1 cellular context compared by ENCODE assay signal in genomic region chr7:137987968-137988367, GRCh38.
TF ChIP-seq lines count a peak whose summit lies in the region.

No MANE protein-coding gene starts in this region.

TF ChIP-seq in GM12878, 131 proteins besides CTCF, POLR2A, EP300 and RAD21 (continues in another document):
- TF ChIP-seq USF1 (IDR thresholded peaks at IDR 0.05; ENCODE audit: borderline replicate concordance, extremely low read length, insufficient read depth, low read depth, low read length), result peak; percentile 27
- no peak for TF ChIP-seq SP1 (IDR thresholded peaks at IDR 0.05; ENCODE audit: low read depth, low read length)
- peak; percentile 69; the same call in 1 of the 2 replicates for TF ChIP-seq RELB (IDR thresholded peaks at IDR 0.05; ENCODE audit: low read depth)
- TF ChIP-seq HDGF (IDR thresholded peaks at IDR 0.05), result 0 out of 2 replicates have a peak, but pooled peaks have one; percentile 61
- peak; percentile 39; the same call in 1 of the 2 replicates for TF ChIP-seq CREM (IDR thresholded peaks at IDR 0.05; ENCODE audit: low read depth)
- TF ChIP-seq BHLHE40 (IDR thresholded peaks at IDR 0.05; ENCODE audit: borderline replicate concordance in 1 of 2, low read depth in 2 of 2, low read length in 1 of 2), result peak; percentile 87 to 88
- peak; percentile 91 for TF ChIP-seq TCF12 (IDR thresholded peaks at IDR 0.05; ENCODE audit: low read depth, low read length)
- TF ChIP-seq SMC3 (IDR thresholded peaks at IDR 0.05; ENCODE audit: borderline replicate concordance, low read length), result no peak; the same call in 1 of the 2 replicates
- TF ChIP-seq IKZF2 (IDR thresholded peaks at IDR 0.05), result peak; percentile 67 to 76; a peak in 2 of 4 replicates
- TF ChIP-seq CHD1 (IDR thresholded peaks at IDR 0.05; ENCODE audit: low read depth, low read length), result no peak
- TF ChIP-seq NR2F1 (conservative IDR thresholded peaks at IDR 0.05), result 0 out of 2 replicates have a peak, but pooled peaks have one; percentile 8
- TF ChIP-seq PBX3 (IDR thresholded peaks at IDR 0.05; ENCODE audit: insufficient replicate concordance, low read depth, low read length), result peak; percentile 23
- TF ChIP-seq POLR2AphosphoS2 (IDR thresholded peaks at IDR 0.05; ENCODE audit: low read depth, low read length), result no peak
- peak; percentile 62; the same call in 1 of the 2 replicates for TF ChIP-seq MAX (IDR thresholded peaks at IDR 0.05; ENCODE audit: low read depth, low read length)
- no peak for TF ChIP-seq RCOR1 (conservative IDR thresholded peaks at IDR 0.05; ENCODE audit: low read depth, low read length)
- no peak for TF ChIP-seq TARDBP (IDR thresholded peaks at IDR 0.05; ENCODE audit: borderline replicate concordance)
- 0 out of 2 replicates have a peak, but pooled peaks have one; percentile 24 for TF ChIP-seq DPF2 (IDR thresholded peaks at IDR 0.05)
- TF ChIP-seq EGR1 (IDR thresholded peaks at IDR 0.05; ENCODE audit: borderline replicate concordance in 1 of 2, low read depth in 2 of 2, low read length in 2 of 2), result 0 out of 3 replicates have a peak, but pooled peaks of 1 of the 2 experiments have one; percentile 40
- no peak for TF ChIP-seq KAT2A (conservative IDR thresholded peaks at IDR 0.05; ENCODE audit: control insufficient read depth, low read depth, low read length)
- TF ChIP-seq ATF2 (IDR thresholded peaks at IDR 0.05; ENCODE audit: low read length), result no peak
- TF ChIP-seq RFX5 (IDR thresholded peaks at IDR 0.05; ENCODE audit: low read depth, low read length), result no peak
- TF ChIP-seq ZBTB33 (IDR thresholded peaks at IDR 0.05), result no peak
- TF ChIP-seq SPI1 (IDR thresholded peaks at IDR 0.05; ENCODE audit: borderline replicate concordance, insufficient read depth, low read depth, low read length), result peak; percentile 47; the same call in 1 of the 2 replicates
- TF ChIP-seq EED (IDR thresholded peaks at IDR 0.05; ENCODE audit: low read depth), result peak; percentile 83
- TF ChIP-seq PML (IDR thresholded peaks at IDR 0.05; ENCODE audit: low read length), result no peak
- no peak for TF ChIP-seq BRCA1 (IDR thresholded peaks at IDR 0.05; ENCODE audit: low read depth, low read length)
- TF ChIP-seq ZNF687 (IDR thresholded peaks at IDR 0.05), result peak; percentile 68
- TF ChIP-seq YY1 (IDR thresholded peaks at IDR 0.05; ENCODE audit: low read depth, low read length), result peak; percentile 29; the same call in 1 of the 2 replicates
- no peak for TF ChIP-seq NRF1 (conservative IDR thresholded peaks at IDR 0.05; ENCODE audit: low read depth, low read length)
- TF ChIP-seq TCF3 (IDR thresholded peaks at IDR 0.05; ENCODE audit: borderline replicate concordance, insufficient read depth, low read depth, low read length), result peak; percentile 60; the same call in 1 of the 2 replicates
- TF ChIP-seq CREB1 (IDR thresholded peaks at IDR 0.05; ENCODE audit: low read depth), result no peak
- TF ChIP-seq SUZ12 (IDR thresholded peaks at IDR 0.05; ENCODE audit: unreplicated experiment), result no peak
- no peak for TF ChIP-seq BMI1 (IDR thresholded peaks at IDR 0.05; ENCODE audit: borderline replicate concordance)
- peak; percentile 76; the same call in 1 of the 2 replicates for TF ChIP-seq MXI1 (IDR thresholded peaks at IDR 0.05; ENCODE audit: low read depth, low read length)
- no peak for TF ChIP-seq REST (IDR thresholded peaks at IDR 0.05; ENCODE audit: low read depth, low read length)
- no peak for TF ChIP-seq PAX5 (IDR thresholded peaks at IDR 0.05; ENCODE audit: borderline replicate concordance, low read depth, low read length)
- TF ChIP-seq PKNOX1 (IDR thresholded peaks at IDR 0.05), result peak; percentile 50; the same call in 1 of the 2 replicates
- peak; percentile 65; the same call in 1 of the 2 replicates for TF ChIP-seq GATAD2B (conservative IDR thresholded peaks at IDR 0.05; ENCODE audit: low read depth)
- TF ChIP-seq TCF7 (IDR thresholded peaks at IDR 0.05; ENCODE audit: borderline replicate concordance), result no peak
- TF ChIP-seq ZSCAN29 (IDR thresholded peaks at IDR 0.05), result no peak
- 0 out of 2 replicates have a peak, but pooled peaks have one; percentile 6 for TF ChIP-seq IRF4 (IDR thresholded peaks at IDR 0.05; ENCODE audit: low read depth, low read length)
- peak; percentile 32; the same call in 1 of the 2 replicates for TF ChIP-seq MTA2 (IDR thresholded peaks at IDR 0.05; ENCODE audit: low read depth)
- no peak for TF ChIP-seq NFIC (IDR thresholded peaks at IDR 0.05; ENCODE audit: low read depth, low read length)
